In the genomic region with DNA sequence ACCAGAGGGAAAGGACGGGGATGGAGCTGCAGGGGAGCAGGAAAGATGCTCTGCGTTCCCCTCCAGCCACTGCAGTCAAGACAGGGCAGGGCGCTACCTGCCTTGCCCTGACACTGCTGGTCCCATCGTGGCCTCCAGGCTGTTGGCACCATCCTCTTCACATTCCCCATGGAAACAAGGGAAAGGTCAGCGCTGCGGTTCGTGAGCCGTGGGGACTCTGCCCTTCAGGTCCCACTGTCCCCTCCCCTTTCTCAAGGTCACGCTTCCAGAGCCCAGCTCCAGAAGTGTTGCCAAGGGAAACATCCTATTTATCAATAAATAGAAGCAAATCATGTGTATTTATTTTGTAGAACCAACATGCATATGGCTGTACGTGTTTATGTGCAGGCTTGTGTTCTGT, we compare ENCODE assay signal across 20 cellular contexts. TPM values are rescaled to one million over a fixed set of nuclear protein-coding genes. Genes with fewer than 3 reads are reported as not detected.
DNase-seq lines count a peak whose midpoint lies in the region; ATAC-seq, FAIRE-seq and TF ChIP-seq lines count a peak whose summit lies in the region.
"Had no signal": no experiment of that assay in that cellular context is flagged by ENCODE, and none has a peak within 500 bp of the region (broad histone marks: within the 10 kb centered on the region; RNA-seq: fewer than 3 reads in every experiment).

No MANE protein-coding gene starts in this region.

- TF ChIP-seq RAD21 in K562 (CRISPR knock-in tag; conservative IDR thresholded peaks at IDR 0.05 in 1 of 2, IDR thresholded peaks at IDR 0.05 in 1 of 2) = no peak

- H3K27me3 ChIP-seq in breast epithelium = peaks cover 0 to 6% of the 10 kb centered on the region in 2 donors
- H3K27me3 ChIP-seq in K562 (ENCODE audit: control insufficient read depth in 2 of 2, insufficient read depth in 2 of 2, low read length in 2 of 2) = peaks cover 24 to 69% of the 10 kb centered on the region in 2 experiments
- H3K27me3 ChIP-seq: BLaER1 treated with 17β-estradiol and CSF1 and Interleukin-3, amounts not matched to agents 10 nM and 100 nM had no signal

- TF ChIP-seq POLR2A in breast epithelium (IDR thresholded peaks at IDR 0.05) (no peak), K562 (conservative IDR thresholded peaks at IDR 0.05) (no peak)

- H2AFZ ChIP-seq in K562 (ENCODE audit: low read depth, low read length) = no peak overlapping the region

- H3K9me3 ChIP-seq in breast epithelium (no peaks in the 10 kb centered on the region), K562 (replicated peaks; ENCODE audit: control insufficient read depth, insufficient read depth, low read depth, low read length) (no peaks in the 10 kb centered on the region), kidney (ENCODE audit: control insufficient read depth in 1 of 2, low read length in 2 of 2) (no peaks in the 10 kb centered on the region)
- H3K9me3 ChIP-seq: A549; BLaER1 treated with 17β-estradiol and CSF1 and Interleukin-3, amounts not matched to agents 10 nM and 100 nM; Caco-2 had no signal

- intact Hi-C loops in MCF 10A (cut with micrococcal nuclease) (no loop called here), breast epithelium (cut with DNase I; ENCODE audit: low total_unique reads) (no loop called here), K562 (cut with micrococcal nuclease) (no loop called here), kidney (cut with DNase I) (no loop called here)

- H3K4me3 ChIP-seq in breast epithelium (no peak overlapping the region), K562 (no peak overlapping the region), kidney (ENCODE audit: low read length in 2 of 2) (no peak overlapping the region)
- H3K4me3 ChIP-seq: A549; BLaER1 treated with 17β-estradiol and CSF1 and Interleukin-3, amounts not matched to agents 10 nM and 100 nM had no signal

- no peak for FAIRE-seq in K562 (lab: Jason Lieb, UNC)
- no peak for FAIRE-seq in kidney (lab: Jason Lieb, UNC)
- FAIRE-seq: A549, D721Med, G401.6, GM12891 had no signal

- no peak for TF ChIP-seq EP300 in K562 (IDR thresholded peaks at IDR 0.05; ENCODE audit: low read length)

- in situ Hi-C loops in K562 (cut with MboI) = no loop called here

- no peaks in the 10 kb centered on the region for H4K20me1 ChIP-seq in K562 (replicated peaks; ENCODE audit: control insufficient read depth, insufficient read depth, low read length)

- 0% methylated on average over 10 of the region's 10 CpGs for WGBS in K562 (ENCODE audit: insufficient coverage, low coverage, missing lambda C conversion rate)

- peaks cover 21% of the 10 kb centered on the region for H3K4me1 Mint-ChIP-seq in MCF 10A (ENCODE audit: insufficient read depth, unreplicated experiment)
- H3K4me1 Mint-ChIP-seq in effector memory CD8-positive, alpha-beta T cell (ENCODE audit: low read depth in 2 of 2) = peaks cover 1 to 5% of the 10 kb centered on the region in 2 donors
- H3K4me1 Mint-ChIP-seq: B cell had no signal

- H3K27ac Mint-ChIP-seq in MCF 10A (ENCODE audit: low read depth, unreplicated experiment) = peak overlapping the region; percentile 20
- no peak overlapping the region for H3K27ac Mint-ChIP-seq in effector memory CD8-positive, alpha-beta T cell
- H3K27ac Mint-ChIP-seq: B cell; CD4-positive, alpha-beta T cell; CD8-positive, alpha-beta T cell had no signal

- no peak for DNase-seq in MCF 10A (ENCODE audit: unreplicated experiment)
- DNase-seq in breast epithelium (ENCODE audit: low spot score in 2 of 2) = no peak
- no peak for DNase-seq in K562 (ENCODE audit: extremely low read depth in 1 of 4, low spot score in 3 of 4)
- DNase-seq in kidney = peak; percentile 48
- DNase-seq in effector memory CD8-positive, alpha-beta T cell = no peak
- DNase-seq in activated effector memory CD4-positive, alpha-beta T cell treated with Interleukin-2 at 50 U/mL for 16 hours = no peak
- DNase-seq: AML-193; Caco-2; Calu3; CD4-positive, alpha-beta T cell; CD8-positive, alpha-beta T cell; GF-D8 had no signal

- TF ChIP-seq CTCF in MCF 10A (IDR thresholded peaks at IDR 0.05; ENCODE audit: unreplicated experiment) (no peak), breast epithelium (IDR thresholded peaks at IDR 0.05) (no peak), K562 (IDR thresholded peaks at IDR 0.05 in 2 of 3, conservative IDR thresholded peaks at IDR 0.05 in 1 of 3; ENCODE audit: insufficient read depth in 2 of 3, low read depth in 1 of 3, low read length in 3 of 3) (no peak), kidney (IDR thresholded peaks at IDR 0.05; ENCODE audit: borderline replicate concordance, extremely low read depth, insufficient read depth) (no peak)

- H3K27me3 Mint-ChIP-seq in MCF 10A (ENCODE audit: insufficient read depth, unreplicated experiment) = no peaks in the 10 kb centered on the region
- H3K27me3 Mint-ChIP-seq in effector memory CD8-positive, alpha-beta T cell = peaks cover 15 to 59% of the 10 kb centered on the region in 2 donors

- BruUV-seq in MCF 10A (replicated peaks; lab: Mats Ljungman, UMichigan) = no TSS peak
- no TSS peak for BruUV-seq in K562 (replicated peaks; lab: Mats Ljungman, UMichigan)

- no peaks in the 10 kb centered on the region for H3K79me2 ChIP-seq in K562 (ENCODE audit: control insufficient read depth, insufficient read depth, low read length)

- H3K9ac ChIP-seq in K562 (ENCODE audit: insufficient read depth in 1 of 2, low read depth in 2 of 2, low read length in 2 of 2) (no peak overlapping the region), kidney (ENCODE audit: low read length in 2 of 2) (no peak overlapping the region)
- H3K9ac ChIP-seq: BLaER1 treated with 17β-estradiol and CSF1 and Interleukin-3, amounts not matched to agents 10 nM and 100 nM had no signal

- H3K9me3 Mint-ChIP-seq in MCF 10A (ENCODE audit: unreplicated experiment) = no peaks in the 10 kb centered on the region
- no peaks in the 10 kb centered on the region for H3K9me3 Mint-ChIP-seq in effector memory CD8-positive, alpha-beta T cell
- H3K9me3 Mint-ChIP-seq: CD4-positive, alpha-beta T cell; CD8-positive, alpha-beta T cell had no signal

- no peak overlapping the region for H3K4me3 Mint-ChIP-seq in MCF 10A (ENCODE audit: unreplicated experiment)
- H3K4me3 Mint-ChIP-seq in effector memory CD8-positive, alpha-beta T cell = no peak overlapping the region
- H3K4me3 Mint-ChIP-seq: B cell; CD4-positive, alpha-beta T cell; CD8-positive, alpha-beta T cell had no signal

- no peak for ATAC-seq in K562
- ATAC-seq in effector memory CD8-positive, alpha-beta T cell (replicated peaks) = no peak
- ATAC-seq: A549; CD8-positive, alpha-beta T cell had no signal

- no peak overlapping the region for H3K4me2 ChIP-seq in K562 (ENCODE audit: insufficient read depth, low read length)
- H3K4me2 ChIP-seq: A549 had no signal

- H3K9me1 ChIP-seq in K562 (ENCODE audit: control insufficient read depth, insufficient read depth, low read length) = no peaks in the 10 kb centered on the region

- H3K36me3 Mint-ChIP-seq in MCF 10A (ENCODE audit: insufficient read depth, unreplicated experiment) = no peaks in the 10 kb centered on the region
- no peaks in the 10 kb centered on the region for H3K36me3 Mint-ChIP-seq in effector memory CD8-positive, alpha-beta T cell (ENCODE audit: insufficient read depth)
- H3K36me3 Mint-ChIP-seq: CD8-positive, alpha-beta T cell had no signal

- H3K27ac ChIP-seq in breast epithelium = no peak overlapping the region
- H3K27ac ChIP-seq in K562 (ENCODE audit: extremely low read depth, low read depth, low read length) = no peak overlapping the region
- no peak overlapping the region for H3K27ac ChIP-seq in kidney (ENCODE audit: low read depth in 2 of 2, low read length in 2 of 2)
- H3K27ac ChIP-seq: 22Rv1; A549; BLaER1 treated with 17β-estradiol and CSF1 and Interleukin-3, amounts not matched to agents 10 nM and 100 nM; C4-2B had no signal

- CTCF ChIA-PET in MCF 10A (lab: Yijun Ruan, JAX) (interaction anchor here (1.1 kb wide), 1 partner anchor 45 kb away, joined by 4 read pairs; no protein-coding TSS in a partner anchor), K562 (lab: Yijun Ruan, JAX; ENCODE audit: low intra/inter-chr PET ratio) (no interaction called here)

- H3K4me1 ChIP-seq in breast epithelium = no peaks in the 10 kb centered on the region
- H3K4me1 ChIP-seq in K562 (replicated peaks in 1 of 2; ENCODE audit: control insufficient read depth in 2 of 2, insufficient read depth in 2 of 2, low read length in 2 of 2) = no peaks in the 10 kb centered on the region
- H3K4me1 ChIP-seq in kidney (ENCODE audit: control insufficient read depth in 1 of 2, insufficient read depth in 1 of 2, low read depth in 1 of 2, low read length in 2 of 2) = no peaks in the 10 kb centered on the region
- H3K4me1 ChIP-seq: A549, Caco-2 had no signal

- POLR2A ChIA-PET in MCF 10A (lab: Yijun Ruan, JAX) = interaction anchor here (1.6 kb wide), 1 partner anchor 12 kb away, joined by 5 read pairs; no protein-coding TSS in a partner anchor
- POLR2A ChIA-PET in K562 (lab: Yijun Ruan, JAX) = interaction anchor here (1.1 kb wide), 1 partner anchor 16 kb away, joined by 5 read pairs; no protein-coding TSS in a partner anchor

- H3K36me3 ChIP-seq in breast epithelium (no peaks in the 10 kb centered on the region), K562 (ENCODE audit: control insufficient read depth, insufficient read depth, low read length) (no peaks in the 10 kb centered on the region), kidney (ENCODE audit: control insufficient read depth in 1 of 2, insufficient read depth in 2 of 2, low read length in 2 of 2) (no peaks in the 10 kb centered on the region)

RNA-seq across cellular contexts. Expression of gene PGBD5, which starts 56.0 kb away (rescaled TPM):
- total RNA-seq in MCF 10A (2022) = 0.83 and 1.2 TPM in 2 replicates
- total RNA-seq in breast epithelium = under 1 TPM; 0.48 to 0.98 (median 0.59) TPM
- 0.05 TPM in 1 of 2 replicates, not detected in the other for total RNA-seq in K562 (2011; cell fraction: chromatin; rRNA removed; ENCODE audit: low replicate concordance)
- total RNA-seq in K562 (2011; cell fraction: nucleolus; rRNA removed) = 0.13 TPM in 1 of 2 replicates, not detected in the other
- total RNA-seq in K562 (2011; cell fraction: nucleoplasm; rRNA removed) = 0.07 TPM in 1 of 2 replicates, not detected in the other
- total RNA-seq in K562 (2014; rRNA removed) = under 0.01 and 0.08 TPM in 2 replicates
- total RNA-seq in K562 (2014; rRNA removed; fragmentation: Illumina TruSeq; extraction: Trizol) = 0.07 and 0.10 TPM in 2 replicates
- 0.04 and 0.40 TPM in 2 replicates for total RNA-seq in K562 (2015; rRNA removed; fragmentation: Illumina TruSeq; extraction: Trizol)
- 0.20 and 0.31 TPM in 2 replicates for total RNA-seq in K562 (2021)
- 0.06 and 0.08 TPM in 2 replicates for polyA plus RNA-seq in K562 (2011; rRNA removed)
- polyA plus RNA-seq in K562 (2011; cell fraction: cytosol; rRNA removed) = 0.06 and 0.16 TPM in 2 replicates
- 0.04 and 0.20 TPM in 2 replicates for polyA plus RNA-seq in K562 (2011; cell fraction: nucleus; rRNA removed)
- polyA plus RNA-seq in K562 (2012) = 0.18 and 0.20 TPM in 2 replicates
- 0.04 and 0.13 TPM in 2 replicates for polyA plus RNA-seq in K562 (2014; fragmentation: Illumina TruSeq; extraction: Trizol)
- polyA plus RNA-seq in K562 (2014; fragmentation: Nextera tagmentation; extraction: Ambion mirVana) = not detected
- 0.31 TPM in 1 of 2 replicates, not detected in the other for polyA plus RNA-seq in K562 (2014; rRNA removed)
- 0.03 and 0.11 TPM in 2 replicates for polyA minus RNA-seq in K562 (2011; rRNA and poly(A)+ RNA removed)
- not detected in 2 replicates for polyA minus RNA-seq in K562 (2011; cell fraction: cytosol; rRNA and poly(A)+ RNA removed)
- polyA minus RNA-seq in K562 (2011; cell fraction: nucleus; rRNA and poly(A)+ RNA removed) = under 0.01 and 0.13 TPM in 2 replicates
- total RNA-seq in kidney = 3.7 TPM
- polyA plus RNA-seq in kidney (ENCODE audit: insufficient read depth, low read depth, low replicate concordance) = 2.0 TPM
- total RNA-seq: B cell; CD4-positive, alpha-beta T cell; CD8-positive, alpha-beta T cell had no signal
